Comparison of ENCODE assay signal across 1 cellular context in the genomic region with DNA sequence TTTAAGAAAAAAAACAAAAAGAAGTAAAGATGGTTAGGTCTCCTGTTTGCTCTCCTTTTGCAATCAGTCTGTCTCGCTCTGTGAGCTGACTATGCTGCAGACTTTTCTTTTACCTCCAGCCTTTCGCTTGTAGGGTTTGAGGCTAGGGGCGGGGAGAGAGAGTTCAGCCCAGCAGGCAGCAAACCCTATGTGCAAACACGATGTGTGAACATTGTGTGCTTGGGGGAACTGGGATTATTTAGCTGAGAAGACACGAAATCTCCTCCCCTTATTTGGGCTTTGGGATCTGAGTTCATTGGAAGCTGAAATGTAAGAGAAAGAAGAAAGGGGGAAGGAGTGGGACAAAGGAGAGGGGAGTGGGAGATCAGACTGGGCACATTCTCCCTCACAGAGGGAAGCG.
TF ChIP-seq lines count a peak whose summit lies in the region.

No MANE protein-coding gene starts in this region.

TF ChIP-seq in H1, 55 proteins besides CTCF, POLR2A, EP300 and RAD21 (continued from another document):
- TF ChIP-seq CHD1 (IDR thresholded peaks at IDR 0.05; ENCODE audit: low read depth, low read length): no peak
- no peak for TF ChIP-seq KDM5A (IDR thresholded peaks at IDR 0.05; ENCODE audit: low read length)
- no peak for TF ChIP-seq RNF2 (IDR thresholded peaks at IDR 0.05; ENCODE audit: borderline replicate concordance, low read depth, low read length, missing control alignments, poor library complexity, severe bottlenecking)
- TF ChIP-seq TBP (IDR thresholded peaks at IDR 0.05; ENCODE audit: low read depth, low read length): no peak
